ENCODE assay signal across 30 cellular contexts in genomic region chr9:6216951-6217350, GRCh38. TPM values are rescaled to one million over a fixed set of nuclear protein-coding genes. Genes with fewer than 3 reads are reported as not detected.
DNase-seq lines count a peak whose midpoint lies in the region; ATAC-seq and TF ChIP-seq lines count a peak whose summit lies in the region.
"Had no signal": no experiment of that assay in that cellular context is flagged by ENCODE, and none has a peak within 500 bp of the region (broad histone marks: within the 10 kb centered on the region; RNA-seq: fewer than 3 reads in every experiment).

No MANE protein-coding gene starts in this region.

- peaks cover 16% of the 10 kb centered on the region for H3K4me1 Mint-ChIP-seq in MCF 10A (ENCODE audit: insufficient read depth, unreplicated experiment)
- H3K4me1 Mint-ChIP-seq: activated CD4-positive, alpha-beta T cell treated with anti-CD3 and anti-CD28 coated beads for 36 hours; naive thymus-derived CD8-positive, alpha-beta T cell had no signal

- TF ChIP-seq EP300 in esophagus muscularis mucosa (IDR thresholded peaks at IDR 0.05) (no peak), ovary (IDR thresholded peaks at IDR 0.05) (no peak)

- no peak for ATAC-seq in omental fat pad (ENCODE audit: low FRiP score)
- ATAC-seq: activated CD4-positive, alpha-beta T cell treated with anti-CD3 and anti-CD28 coated beads for 36 hours; activated CD8-positive, alpha-beta T cell treated with anti-CD3 and anti-CD28 coated beads for 36 hours; naive thymus-derived CD8-positive, alpha-beta T cell; stimulated activated naive CD8-positive, alpha-beta T cell treated with anti-CD3 and anti-CD28 coated beads, Interleukin-15, Interleukin-2, amounts not matched to agents 100 U/mL and 50 U/mL, for 24 hours had no signal

- no peak overlapping the region for H3K27ac Mint-ChIP-seq in MCF 10A (ENCODE audit: low read depth, unreplicated experiment)
- H3K27ac Mint-ChIP-seq: activated CD4-positive, alpha-beta T cell treated with anti-CD3 and anti-CD28 coated beads for 36 hours; activated CD8-positive, alpha-beta T cell treated with anti-CD3 and anti-CD28 coated beads for 36 hours; activated naive CD4-positive, alpha-beta T cell treated with anti-CD3 and anti-CD28 coated beads for 36 hours; HFFc6; naive thymus-derived CD8-positive, alpha-beta T cell had no signal

- H3K9me3 ChIP-seq in breast epithelium (no peaks in the 10 kb centered on the region), esophagus muscularis mucosa (no peaks in the 10 kb centered on the region), ovary (no peaks in the 10 kb centered on the region), tibial artery (no peaks in the 10 kb centered on the region)
- H3K9me3 ChIP-seq: left lung, Peyer's patch, tibial nerve had no signal

- 13% methylated on average over 1 of the region's 1 CpG for WGBS in esophagus muscularis mucosa
- WGBS in ovary, 3 donors = 56 to 66% (median 65%) methylated on average over 1 of the region's 1 CpG

- H3K4me3 ChIP-seq in breast epithelium (peak overlapping the region in 2 of 3 donors; percentile 31 to 56), esophagus muscularis mucosa (peak overlapping the region; percentile 53 to 64 (median 56)), ovary (peak overlapping the region; percentile 31), tibial artery (peak overlapping the region; percentile 32 to 38)
- H3K4me3 ChIP-seq: smooth muscle cell had no signal

- TF ChIP-seq CTCF in breast epithelium (IDR thresholded peaks at IDR 0.05) (no peak), MCF 10A (IDR thresholded peaks at IDR 0.05; ENCODE audit: unreplicated experiment) (no peak), esophagus muscularis mucosa (IDR thresholded peaks at IDR 0.05) (no peak), ovary (IDR thresholded peaks at IDR 0.05) (no peak), tibial artery (IDR thresholded peaks at IDR 0.05) (no peak), omental fat pad (IDR thresholded peaks at IDR 0.05) (no peak)

- no peaks in the 10 kb centered on the region for H3K27me3 Mint-ChIP-seq in MCF 10A (ENCODE audit: insufficient read depth, unreplicated experiment)

- no peaks in the 10 kb centered on the region for H3K9me3 Mint-ChIP-seq in MCF 10A (ENCODE audit: unreplicated experiment)
- H3K9me3 Mint-ChIP-seq: activated CD8-positive, alpha-beta T cell treated with anti-CD3 and anti-CD28 coated beads for 36 hours; activated naive CD4-positive, alpha-beta T cell treated with anti-CD3 and anti-CD28 coated beads for 36 hours; HFFc6; mesothelial cell of epicardium had no signal

- no peaks in the 10 kb centered on the region for H3K36me3 ChIP-seq in breast epithelium
- H3K36me3 ChIP-seq in esophagus muscularis mucosa = no peaks in the 10 kb centered on the region
- H3K36me3 ChIP-seq in ovary = no peaks in the 10 kb centered on the region
- no peaks in the 10 kb centered on the region for H3K36me3 ChIP-seq in tibial artery
- H3K36me3 ChIP-seq: left lung, Peyer's patch, tibial nerve had no signal

- CTCF ChIA-PET in MCF 10A (lab: Yijun Ruan, JAX) = no interaction called here

- BruUV-seq in MCF 10A (replicated peaks; lab: Mats Ljungman, UMichigan) = no TSS peak

- DNase-seq in breast epithelium (ENCODE audit: low spot score in 2 of 2) (no peak), MCF 10A (ENCODE audit: unreplicated experiment) (no peak), esophagus muscularis mucosa (ENCODE audit: extremely low spot score) (no peak), ovary (no peak), tibial artery (no peak), omental fat pad (ENCODE audit: low spot score) (no peak), GM19240 (ENCODE audit: insufficient read length, low spot score) (no peak), SK-N-DZ (ENCODE audit: low spot score) (no peak)
- DNase-seq: activated CD4-positive, alpha-beta T cell treated with anti-CD3 and anti-CD28 coated beads for 36 hours; activated CD8-positive, alpha-beta memory T cell treated with anti-CD3 and anti-CD28 coated beads, Interleukin-2, amount 50 U/mL, for 48 hours; activated CD8-positive, alpha-beta T cell treated with anti-CD3 and anti-CD28 coated beads for 36 hours; activated naive CD4-positive, alpha-beta T cell treated with anti-CD3 and anti-CD28 coated beads for 36 hours; DMS79; glutamatergic neuron; GOT3; HFFc6; left lung; naive thymus-derived CD8-positive, alpha-beta T cell; NCI-H1048; NCI-H446; NCI-H774; Peyer's patch; stimulated activated CD4-positive, alpha-beta T cell treated with anti-CD3 and anti-CD28 coated beads, Interleukin-1b, Interleukin-23, amount 100 ng/mL, for 48 hours; stimulated activated naive CD8-positive, alpha-beta T cell treated with anti-CD3 and anti-CD28 coated beads, Interleukin-15, Interleukin-2, amounts not matched to agents 100 U/mL and 50 U/mL, for 24 hours; T-helper 9 cell had no signal

- POLR2A ChIA-PET in MCF 10A (lab: Yijun Ruan, JAX) = interaction anchor here (1.5 kb wide), 1 partner anchor 110 kb away, joined by 3 read pairs; no protein-coding TSS in a partner anchor

- intact Hi-C loops in breast epithelium (cut with DNase I; ENCODE audit: low total_unique reads) = no loop called here
- intact Hi-C loops in MCF 10A (cut with micrococcal nuclease) = no loop called here
- intact Hi-C loops in esophagus muscularis mucosa (cut with DNase I) = loop anchor here (5.0 kb wide), 1 partner anchor 55 kb away; no protein-coding TSS in a partner anchor
- intact Hi-C loops in ovary (cut with DNase I) = no loop called here
- intact Hi-C loops in tibial artery (cut with DNase I; ENCODE audit: low total_unique reads) = no loop called here

- peak overlapping the region; percentile 21 to 78 for H3K27ac ChIP-seq in breast epithelium
- H3K27ac ChIP-seq in esophagus muscularis mucosa (replicated peaks in 1 of 4) = peak overlapping the region; percentile 81 to 87 (median 83)
- H3K27ac ChIP-seq in ovary = no peak overlapping the region
- H3K27ac ChIP-seq in tibial artery = peak overlapping the region; percentile 67 to 70
- H3K27ac ChIP-seq: 22Rv1 had no signal

- no peaks in the 10 kb centered on the region for H3K27me3 ChIP-seq in breast epithelium
- H3K27me3 ChIP-seq in esophagus muscularis mucosa = no peaks in the 10 kb centered on the region
- no peaks in the 10 kb centered on the region for H3K27me3 ChIP-seq in ovary
- H3K27me3 ChIP-seq in tibial artery = no peaks in the 10 kb centered on the region
- H3K27me3 ChIP-seq: left lung, Peyer's patch, tibial nerve had no signal

- no peaks in the 10 kb centered on the region for H3K36me3 Mint-ChIP-seq in MCF 10A (ENCODE audit: insufficient read depth, unreplicated experiment)
- H3K36me3 Mint-ChIP-seq: mesothelial cell of epicardium; naive thymus-derived CD8-positive, alpha-beta T cell had no signal

- TF ChIP-seq POLR2A in breast epithelium (IDR thresholded peaks at IDR 0.05) (no peak), esophagus muscularis mucosa (IDR thresholded peaks at IDR 0.05; ENCODE audit: low read depth) (no peak), ovary (IDR thresholded peaks at IDR 0.05) (no peak)

- H3K4me3 Mint-ChIP-seq in MCF 10A (ENCODE audit: unreplicated experiment) = no peak overlapping the region
- H3K4me3 Mint-ChIP-seq: activated CD4-positive, alpha-beta T cell treated with anti-CD3 and anti-CD28 coated beads for 36 hours; activated CD8-positive, alpha-beta T cell treated with anti-CD3 and anti-CD28 coated beads for 36 hours; activated naive CD4-positive, alpha-beta T cell treated with anti-CD3 and anti-CD28 coated beads for 36 hours; HFFc6; naive thymus-derived CD8-positive, alpha-beta T cell had no signal

- H3K4me1 ChIP-seq in breast epithelium (no peaks in the 10 kb centered on the region), esophagus muscularis mucosa (peaks cover 17 to 73% (median 54%) of the 10 kb centered on the region in 4 donors), ovary (ENCODE audit: insufficient read depth) (peaks cover 5% of the 10 kb centered on the region), tibial artery (peaks cover 0 to 55% (median 0%) of the 10 kb centered on the region in 4 donors)
- H3K4me1 ChIP-seq: left lung, Peyer's patch had no signal

RNA-seq across cellular contexts. Expression of gene IL33, which starts 1.3 kb away (rescaled TPM):
- total RNA-seq in breast epithelium (10 to 100 TPM; 11.7 to 29.2 (median 12.4) TPM), MCF 10A (2022) (not detected in 2 replicates), esophagus muscularis mucosa (100 to 1,000 TPM in 2 of 4 donors, 10 to 100 TPM in 2; 63.1 to 178 (median 104) TPM), ovary (10 to 100 TPM in 4 of 7 donors, 1 to 10 TPM in 3; 3.1 to 14.7 (median 11.8) TPM), omental fat pad (10 to 100 TPM; 22.0 to 60.2 (median 38.0) TPM)
- 10 to 100 TPM in 1 of 2 donors, 1 to 10 TPM in 1; 9.1 to 31.4 TPM for polyA plus RNA-seq in ovary
- polyA plus RNA-seq in SK-N-DZ (2014; cell fraction: cytosol; rRNA removed) = not detected in 2 replicates
- polyA plus RNA-seq in SK-N-DZ (2014; cell fraction: nucleus; rRNA removed) = not detected in 2 replicates
- total RNA-seq: activated CD4-positive, alpha-beta T cell treated with anti-CD3 and anti-CD28 coated beads for 36 hours; activated CD8-positive, alpha-beta T cell treated with anti-CD3 and anti-CD28 coated beads for 36 hours; activated naive CD4-positive, alpha-beta T cell treated with anti-CD3 and anti-CD28 coated beads for 36 hours; chondrocyte; naive thymus-derived CD8-positive, alpha-beta T cell had no signal
- polyA plus RNA-seq: naive thymus-derived CD8-positive, alpha-beta T cell had no signal

Comparison
In these comparisons a context has a peak if more than half of its experiments do, and no peak if none do; other contexts are left out.
1. H3K27ac ChIP-seq: peak in breast epithelium (2 of 2), esophagus muscularis mucosa (4 of 4) and tibial artery (2 of 2); none in ovary (0 of 2).
2. Peak in every context shown above with its lines, with median percentiles within 50 percentile points of each other: H3K4me3 ChIP-seq.